In genomic region chr6:88567696-88568095, GRCh38 we compare ENCODE assay signal across 1 cellular context.
TF ChIP-seq lines count a peak whose summit lies in the region.

No MANE protein-coding gene starts in this region.

TF ChIP-seq in GM23338, 12 proteins besides CTCF, POLR2A, EP300 and RAD21 (continued from another document):
- TF ChIP-seq ZNF462 (CRISPR knock-in tag; IDR thresholded peaks at IDR 0.05) = no peak
- TF ChIP-seq REST (IDR thresholded peaks at IDR 0.05; ENCODE audit: unreplicated experiment) = no peak
- TF ChIP-seq ZNF331 (CRISPR knock-in tag; IDR thresholded peaks at IDR 0.05; ENCODE audit: low read depth) = no peak
- TF ChIP-seq POLR2AphosphoS5 (IDR thresholded peaks at IDR 0.05; ENCODE audit: low read depth) = no peak
- TF ChIP-seq CREB1 (CRISPR knock-in tag; IDR thresholded peaks at IDR 0.05; ENCODE audit: low read depth) = no peak
